Comparison of ENCODE assay signal across 1 cellular context in genomic region chr6:166318227-166318626, GRCh38.
TF ChIP-seq lines count a peak whose summit lies in the region.

No MANE protein-coding gene starts in this region.

TF ChIP-seq in SK-N-SH treated with all-trans-retinoic acid at 6 μM for 48 hours, 23 proteins besides CTCF, POLR2A, EP300 and RAD21 (continued from another document):
- no peak for TF ChIP-seq CSRNP3 (CRISPR knock-in tag; IDR thresholded peaks at IDR 0.05)
- TF ChIP-seq ZC3H10 (CRISPR knock-in tag; IDR thresholded peaks at IDR 0.05): no peak
- no peak for TF ChIP-seq TOX (CRISPR knock-in tag; IDR thresholded peaks at IDR 0.05; ENCODE audit: borderline replicate concordance)
- TF ChIP-seq PATZ1 (CRISPR knock-in tag; IDR thresholded peaks at IDR 0.05; ENCODE audit: borderline replicate concordance): no peak
- no peak for TF ChIP-seq ZFP30 (CRISPR knock-in tag; IDR thresholded peaks at IDR 0.05)
- no peak for TF ChIP-seq PPARA (CRISPR knock-in tag; IDR thresholded peaks at IDR 0.05; ENCODE audit: borderline replicate concordance)
- no peak for TF ChIP-seq ARNTL (CRISPR knock-in tag; IDR thresholded peaks at IDR 0.05; ENCODE audit: borderline replicate concordance, low read depth)
